ENCODE assay signal across 8 cellular contexts in the genomic region with DNA sequence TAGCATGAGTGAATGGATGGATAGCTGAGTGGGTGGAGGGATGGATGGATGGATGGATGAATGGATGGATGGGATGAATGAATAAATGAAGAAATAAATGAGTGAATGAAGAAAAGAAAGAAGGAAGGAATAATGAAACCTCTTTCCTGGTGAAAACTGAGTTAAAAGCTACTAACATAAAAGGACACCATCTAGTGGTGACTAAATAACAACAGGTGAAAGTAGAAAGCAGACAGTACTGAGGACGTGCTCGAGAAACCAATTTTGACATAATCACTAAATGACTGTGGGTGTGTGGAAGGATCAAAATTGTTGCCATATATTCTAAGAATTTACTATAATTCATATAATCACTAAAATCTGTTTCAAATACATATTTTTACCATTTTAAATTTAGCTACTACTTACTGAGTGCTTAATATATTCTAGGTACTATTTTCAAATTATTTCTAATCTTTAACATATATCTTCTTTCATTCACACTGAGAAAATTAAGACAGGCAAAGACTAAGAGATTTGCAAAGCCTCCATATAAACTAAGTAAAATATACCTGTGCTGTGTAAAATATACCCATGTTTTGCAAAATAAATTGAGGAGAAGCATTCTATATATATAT.
DNase-seq lines count a peak whose midpoint lies in the region; ATAC-seq and TF ChIP-seq lines count a peak whose summit lies in the region.

No MANE protein-coding gene starts in this region.

- no peak for TF ChIP-seq EP300 in stomach (IDR thresholded peaks at IDR 0.05)

- intact Hi-C loops in heart left ventricle (cut with DNase I) (no loop called here), right cardiac atrium (cut with DNase I) (no loop called here), esophagus squamous epithelium (cut with DNase I) (no loop called here), stomach (cut with DNase I; ENCODE audit: low total_unique reads) (no loop called here)

- H3K27me3 ChIP-seq in heart left ventricle (no peaks in the 10 kb centered on the region), right cardiac atrium (ENCODE audit: control insufficient read depth, insufficient read depth) (no peaks in the 10 kb centered on the region), esophagus squamous epithelium (no peaks in the 10 kb centered on the region), stomach (no peaks in the 10 kb centered on the region)

- H3K27ac ChIP-seq in heart left ventricle = no peak overlapping the region
- no peak overlapping the region for H3K27ac ChIP-seq in right cardiac atrium (ENCODE audit: low read length)
- H3K27ac ChIP-seq in esophagus squamous epithelium = no peak overlapping the region
- H3K27ac ChIP-seq in stomach = no peak overlapping the region

- no peaks in the 10 kb centered on the region for H3K9me3 ChIP-seq in heart left ventricle
- H3K9me3 ChIP-seq in right cardiac atrium (ENCODE audit: control insufficient read depth, low read length) = no peaks in the 10 kb centered on the region
- H3K9me3 ChIP-seq in esophagus squamous epithelium = no peaks in the 10 kb centered on the region
- H3K9me3 ChIP-seq in stomach = no peaks in the 10 kb centered on the region

- no peaks in the 10 kb centered on the region for H3K4me1 ChIP-seq in heart left ventricle
- no peaks in the 10 kb centered on the region for H3K4me1 ChIP-seq in right cardiac atrium (ENCODE audit: control insufficient read depth, insufficient read depth, low read length)
- peaks cover 0 to 9% (median 0%) of the 10 kb centered on the region in 3 donors for H3K4me1 ChIP-seq in esophagus squamous epithelium
- no peaks in the 10 kb centered on the region for H3K4me1 ChIP-seq in stomach

- no peak overlapping the region for H3K4me3 ChIP-seq in heart left ventricle
- H3K4me3 ChIP-seq in right cardiac atrium (ENCODE audit: low read length) = no peak overlapping the region
- H3K4me3 ChIP-seq in esophagus squamous epithelium = no peak overlapping the region
- no peak overlapping the region for H3K4me3 ChIP-seq in stomach

- TF ChIP-seq POLR2A in heart left ventricle (IDR thresholded peaks at IDR 0.05) (no peak), esophagus squamous epithelium (IDR thresholded peaks at IDR 0.05) (no peak), stomach (IDR thresholded peaks at IDR 0.05) (no peak)

- WGBS in heart left ventricle, 4 donors = 5 to 12% (median 7%) methylated on average over 2 of the region's 2 CpGs
- WGBS in right cardiac atrium = 11% methylated on average over 2 of the region's 2 CpGs
- WGBS in esophagus squamous epithelium, 2 donors = 4 to 6% methylated on average over 2 of the region's 2 CpGs
- WGBS in stomach, 5 donors = 0 to 10% (median 5%) methylated on average over 2 of the region's 2 CpGs

- TF ChIP-seq CTCF in heart left ventricle (IDR thresholded peaks at IDR 0.05) (peak; percentile 20 to 56 (median 33)), esophagus squamous epithelium (IDR thresholded peaks at IDR 0.05) (peak in 5 of 6 experiments; percentile 27 to 52 (median 31)), stomach (IDR thresholded peaks at IDR 0.05) (peak in 5 of 7 experiments; percentile 14 to 46 (median 37))

- H3K36me3 ChIP-seq in heart left ventricle (no peaks in the 10 kb centered on the region), esophagus squamous epithelium (no peaks in the 10 kb centered on the region), stomach (no peaks in the 10 kb centered on the region)

- ATAC-seq in heart left ventricle (no peak), right cardiac atrium (no peak), HG03469 (IDR thresholded peaks at IDR 0.05; ENCODE audit: unreplicated experiment) (peak; percentile 62)

- no peak for DNase-seq in heart left ventricle
- DNase-seq in right cardiac atrium = no peak
- peak; percentile 61 for DNase-seq in NOMO-1 treated with DMSO at 0.1 percent for 48 hours (lab: John Stamatoyannopoulos, UW; ENCODE audit: unreplicated experiment)
- DNase-seq in esophagus squamous epithelium (lab: John Stamatoyannopoulos, UW) = no peak
- no peak for DNase-seq in stomach
- DNase-seq in activated gamma-delta T cell treated with Interleukin-2 at 50 U/mL for 16 hours = no peak
- DNase-seq in inferior parietal cortex (ENCODE audit: extremely low spot score) = no peak
